In genomic region chr2:112301973-112302372, GRCh38 we compare ENCODE assay signal across 19 cellular contexts. TPM values are rescaled to one million over a fixed set of nuclear protein-coding genes. Genes with fewer than 3 reads are reported as not detected.
DNase-seq lines count a peak whose midpoint lies in the region; FAIRE-seq and TF ChIP-seq lines count a peak whose summit lies in the region.
"Had no signal": no experiment of that assay in that cellular context is flagged by ENCODE, and none has a peak within 500 bp of the region (broad histone marks: within the 10 kb centered on the region; RNA-seq: fewer than 3 reads in every experiment).

No MANE protein-coding gene starts in this region.

- no peak for TF ChIP-seq CTCF in HEK293 (tag by site-specific recombination; IDR thresholded peaks at IDR 0.05)
- TF ChIP-seq CTCF in chondrocyte (IDR thresholded peaks at IDR 0.05) = no peak
- no peak for TF ChIP-seq CTCF in tibial artery (IDR thresholded peaks at IDR 0.05)

- peak overlapping the region; percentile 32 for H3K27ac Mint-ChIP-seq in chondrocyte (ENCODE audit: unreplicated experiment)
- H3K27ac Mint-ChIP-seq: CD14-positive monocyte; CD8-positive, alpha-beta T cell; H9 had no signal

- no peaks in the 10 kb centered on the region for H3K9me3 ChIP-seq in HEK293 (ENCODE audit: control insufficient read depth, insufficient read depth, low read depth, low read length)
- H3K9me3 ChIP-seq in tibial artery = no peaks in the 10 kb centered on the region
- H3K9me3 ChIP-seq: A549 had no signal

- H3K27ac ChIP-seq in HEK293 (ENCODE audit: extremely low read depth, low read depth, low read length) (no peak overlapping the region), tibial artery (peak overlapping the region; percentile 12 to 81)
- H3K27ac ChIP-seq: A549 had no signal

- FAIRE-seq in islet of Langerhans (lab: Jason Lieb, UNC) = peak; percentile 70
- FAIRE-seq: A549, D721Med, GM12891, HepG2, HTR-8/SVneo had no signal

- H3K27me3 ChIP-seq in tibial artery = no peaks in the 10 kb centered on the region

- H3K4me3 Mint-ChIP-seq in chondrocyte (ENCODE audit: unreplicated experiment) = no peak overlapping the region
- H3K4me3 Mint-ChIP-seq: CD14-positive monocyte; CD8-positive, alpha-beta T cell; H9 had no signal

- intact Hi-C loops in tibial artery (cut with DNase I; ENCODE audit: low total_unique reads) = no loop called here

- CTCF ChIA-PET in HEK293 (lab: Yijun Ruan, JAX) = interaction anchor here (0.7 kb wide), 1 partner anchor 11 kb away, joined by 3 read pairs; no protein-coding TSS in a partner anchor

- H3K27me3 Mint-ChIP-seq in chondrocyte (ENCODE audit: low read depth) = no peaks in the 10 kb centered on the region

- no peaks in the 10 kb centered on the region for H3K36me3 ChIP-seq in HEK293 (ENCODE audit: control insufficient read depth in 2 of 2, insufficient read depth in 1 of 2, low read length in 2 of 2)
- H3K36me3 ChIP-seq in tibial artery = no peaks in the 10 kb centered on the region

- no peaks in the 10 kb centered on the region for H3K9me3 Mint-ChIP-seq in chondrocyte (ENCODE audit: low read depth)
- H3K9me3 Mint-ChIP-seq: CD14-positive monocyte; CD8-positive, alpha-beta T cell; H9 had no signal

- H3K4me1 ChIP-seq in HEK293 (ENCODE audit: control insufficient read depth, insufficient read depth, low read length) (peaks cover 3% of the 10 kb centered on the region; the same call in 1 of the 2 replicates), tibial artery (peaks cover 0 to 43% (median 12%) of the 10 kb centered on the region in 4 donors)
- H3K4me1 ChIP-seq: A549 had no signal

- H3K36me3 Mint-ChIP-seq in chondrocyte (ENCODE audit: low read depth) = peaks cover 1% of the 10 kb centered on the region

- peaks cover 29% of the 10 kb centered on the region for H3K4me1 Mint-ChIP-seq in chondrocyte (ENCODE audit: low read depth)
- H3K4me1 Mint-ChIP-seq: CD14-positive monocyte, H9 had no signal

- H3K4me3 ChIP-seq in HEK293 (ENCODE audit: low read depth, low read length) = no peak overlapping the region
- H3K4me3 ChIP-seq in tibial artery = no peak overlapping the region
- H3K4me3 ChIP-seq: A549 had no signal

- POLR2A ChIA-PET in HEK293 (lab: Yijun Ruan, JAX) = no interaction called here

- no peak for DNase-seq in chondrocyte (ENCODE audit: low spot score)
- DNase-seq in tibial artery = no peak
- no peak for DNase-seq in effector CD4-positive, alpha-beta T cell
- DNase-seq in stimulated activated CD4-positive, alpha-beta T cell treated with anti-CD3 and anti-CD28 coated beads, Interleukin-4, amount 100 ng/mL, for 1 hour = no peak
- no peak for DNase-seq in NCI-H526 treated with DMSO at 0.1 percent for 48 hours (lab: John Stamatoyannopoulos, UW)
- DNase-seq: CD8-positive, alpha-beta T cell; COR-L47; DMS153; DMS79 treated with DMSO at 0.1 percent for 48 hours; GOT3; H9 had no signal

TF ChIP-seq in HEK293, 187 proteins besides CTCF, POLR2A, EP300 and RAD21:
- TF ChIP-seq GLIS1 (tag by site-specific recombination; IDR thresholded peaks at IDR 0.05) (no peak), PRDM6 (tag by site-specific recombination; IDR thresholded peaks at IDR 0.05) (0 out of 2 replicates have a peak, but pooled peaks have one; percentile 46)
TF ChIP-seq in HEK293: peak in this region for 1.

RNA-seq across cellular contexts. Expression of gene ZC3H6, which starts 26.6 kb away (rescaled TPM):
- total RNA-seq in chondrocyte = 6.6 to 9.4 TPM (median 8.6 TPM) in 3 replicates

RNA-seq across cellular contexts. Expression of gene ZC3H8, which starts 47.1 kb away (rescaled TPM):
- 3.9 to 6.4 TPM (median 5.6 TPM) in 3 replicates for total RNA-seq in chondrocyte
